In genomic region chr4:185259719-185260118, GRCh38 we compare ENCODE assay signal across 23 cellular contexts.
"Had no signal": no experiment of that assay in that cellular context is flagged by ENCODE, and none has a peak within 500 bp of the region (broad histone marks: within the 10 kb centered on the region; RNA-seq: fewer than 3 reads in every experiment).

No MANE protein-coding gene starts in this region.

- DNase-seq: activated CD4-positive, alpha-beta memory T cell treated with anti-CD3 and anti-CD28 coated beads, Interleukin-2, amount 10 ng/mL, durations not matched to agents 7 days and 5 days; activated CD4-positive, alpha-beta T cell treated with anti-CD3 and anti-CD28 coated beads for 48 hours; activated CD4-positive, CD25-positive, alpha-beta regulatory T cell; activated CD8-positive, alpha-beta memory T cell treated with anti-CD3 and anti-CD28 coated beads, Interleukin-2, amount 10 ng/mL, durations not matched to agents 7 days and 5 days; activated naive CD4-positive, alpha-beta T cell; activated naive CD8-positive, alpha-beta T cell treated with anti-CD3 and anti-CD28 coated beads for 36 hours; amniotic stem cell; effector memory CD8-positive, alpha-beta T cell; islet precursor cell; left colon; lower lobe of right lung; midbrain; occipital lobe; stomach; testis; upper lobe of left lung had no signal

- H3K27ac ChIP-seq: hepatocyte, lower lobe of right lung, right atrium auricular region, stomach, testis, upper lobe of left lung had no signal

- H2AFZ ChIP-seq: hepatocyte had no signal

- FAIRE-seq: TTC549 had no signal

- ATAC-seq: activated CD8-positive, alpha-beta memory T cell treated with anti-CD3 and anti-CD28 coated beads, Interleukin-2, amount 10 ng/mL, durations not matched to agents 7 days and 5 days; activated T-helper 17 cell treated with anti-CD3 and anti-CD28 coated beads, Interleukin-2, amount 50 U/mL, for 72 hours; effector memory CD8-positive, alpha-beta T cell; left colon; lower lobe of right lung had no signal

- H3K9me3 ChIP-seq: lower lobe of right lung, right atrium auricular region, stomach, testis, upper lobe of left lung had no signal

- H3K27me3 Mint-ChIP-seq: activated CD4-positive, alpha-beta memory T cell treated with anti-CD3 and anti-CD28 coated beads, Interleukin-2, amount 10 ng/mL, durations not matched to agents 7 days and 5 days; activated CD8-positive, alpha-beta memory T cell treated with anti-CD3 and anti-CD28 coated beads, Interleukin-2, amount 10 ng/mL, durations not matched to agents 7 days and 5 days; activated naive CD8-positive, alpha-beta T cell treated with anti-CD3 and anti-CD28 coated beads for 36 hours; activated T-helper 17 cell treated with anti-CD3 and anti-CD28 coated beads, Interleukin-2, amount 50 U/mL, for 72 hours; effector memory CD8-positive, alpha-beta T cell had no signal

- H3K4me3 ChIP-seq: hepatocyte, lower lobe of right lung, right atrium auricular region, stomach, testis, upper lobe of left lung had no signal

- H3K4me2 ChIP-seq: hepatocyte had no signal

- H3K27ac Mint-ChIP-seq: activated CD4-positive, alpha-beta memory T cell treated with anti-CD3 and anti-CD28 coated beads, Interleukin-2, amount 10 ng/mL, durations not matched to agents 7 days and 5 days; activated CD8-positive, alpha-beta memory T cell treated with anti-CD3 and anti-CD28 coated beads, Interleukin-2, amount 10 ng/mL, durations not matched to agents 7 days and 5 days; activated naive CD8-positive, alpha-beta T cell treated with anti-CD3 and anti-CD28 coated beads for 36 hours; activated T-helper 17 cell treated with anti-CD3 and anti-CD28 coated beads, Interleukin-2, amount 50 U/mL, for 72 hours; nephron; progenitor cell of endocrine pancreas; T-helper 2 cell treated with Interferon-gamma antibody and Interleukin-4, amounts not matched to agents 5 μg/mL and 100 μg/mL, for 36 hours had no signal

- H3K27me3 ChIP-seq: hepatocyte, right atrium auricular region, stomach, testis, upper lobe of left lung had no signal

- H3K9me3 Mint-ChIP-seq: activated CD4-positive, alpha-beta memory T cell treated with anti-CD3 and anti-CD28 coated beads, Interleukin-2, amount 10 ng/mL, durations not matched to agents 7 days and 5 days; activated naive CD8-positive, alpha-beta T cell treated with anti-CD3 and anti-CD28 coated beads for 36 hours; activated T-helper 17 cell treated with anti-CD3 and anti-CD28 coated beads, Interleukin-2, amount 50 U/mL, for 72 hours; effector memory CD8-positive, alpha-beta T cell; nephron; T-helper 2 cell treated with Interferon-gamma antibody and Interleukin-4, amounts not matched to agents 5 μg/mL and 100 μg/mL, for 36 hours had no signal

- H3K4me3 Mint-ChIP-seq: activated CD4-positive, alpha-beta memory T cell treated with anti-CD3 and anti-CD28 coated beads, Interleukin-2, amount 10 ng/mL, durations not matched to agents 7 days and 5 days; activated CD8-positive, alpha-beta memory T cell treated with anti-CD3 and anti-CD28 coated beads, Interleukin-2, amount 10 ng/mL, durations not matched to agents 7 days and 5 days; activated naive CD8-positive, alpha-beta T cell treated with anti-CD3 and anti-CD28 coated beads for 36 hours; activated T-helper 17 cell treated with anti-CD3 and anti-CD28 coated beads, Interleukin-2, amount 50 U/mL, for 72 hours; effector memory CD8-positive, alpha-beta T cell; nephron; T-helper 2 cell treated with Interferon-gamma antibody and Interleukin-4, amounts not matched to agents 5 μg/mL and 100 μg/mL, for 36 hours had no signal

- H3K36me3 ChIP-seq: right atrium auricular region had no signal
